In genomic region chr2:68798574-68798973, GRCh38 we compare ENCODE assay signal across 15 cellular contexts.
DNase-seq lines count a peak whose midpoint lies in the region; ATAC-seq and TF ChIP-seq lines count a peak whose summit lies in the region.
"Had no signal": no experiment of that assay in that cellular context is flagged by ENCODE, and none has a peak within 500 bp of the region (broad histone marks: within the 10 kb centered on the region; RNA-seq: fewer than 3 reads in every experiment).

No MANE protein-coding gene starts in this region.

- ATAC-seq in T-cell (replicated peaks in 1 of 4) = no peak
- ATAC-seq in stimulated activated effector memory CD8-positive, alpha-beta T cell treated with anti-CD3 and anti-CD28 coated beads, Interleukin-12 subunit alpha, Interleukin-12 subunit beta, amount 100 ng/mL, for 72 hours = no peak
- no peak for ATAC-seq in HG02852 (IDR thresholded peaks at IDR 0.05; ENCODE audit: unreplicated experiment)
- no peak for ATAC-seq in HG03135 (IDR thresholded peaks at IDR 0.05; ENCODE audit: unreplicated experiment)
- ATAC-seq: stimulated activated naive CD8-positive, alpha-beta T cell treated with anti-CD3 and anti-CD28 coated beads, Interleukin-15, Interleukin-2, amounts not matched to agents 100 U/mL and 50 U/mL, for 24 hours had no signal

- H3K27me3 Mint-ChIP-seq in activated naive CD4-positive, alpha-beta T cell treated with anti-CD3 and anti-CD28 coated beads for 36 hours (ENCODE audit: low read depth) = no peaks in the 10 kb centered on the region
- H3K27me3 Mint-ChIP-seq in T-cell = no peaks in the 10 kb centered on the region

- no peak overlapping the region for H3K4me3 Mint-ChIP-seq in activated naive CD4-positive, alpha-beta T cell treated with anti-CD3 and anti-CD28 coated beads for 36 hours
- peak overlapping the region in 2 of 3 donors; percentile 7 to 49 for H3K4me3 Mint-ChIP-seq in T-cell
- no peak overlapping the region for H3K4me3 Mint-ChIP-seq in stimulated activated effector memory CD8-positive, alpha-beta T cell treated with anti-CD3 and anti-CD28 coated beads, Interleukin-12 subunit alpha, Interleukin-12 subunit beta, amount 100 ng/mL, for 72 hours

- DNase-seq in activated naive CD4-positive, alpha-beta T cell treated with anti-CD3 and anti-CD28 coated beads for 36 hours = no peak
- no peak for DNase-seq in activated naive CD4-positive, alpha-beta T cell treated with Interleukin-2 at 50 U/mL for 16 hours
- DNase-seq in T-cell (no peak), fibroblast of villous mesenchyme (ENCODE audit: low read depth) (peak; percentile 20), NCI-H2029 (lab: John Stamatoyannopoulos, UW) (no peak)
- DNase-seq in stimulated activated effector memory CD8-positive, alpha-beta T cell treated with anti-CD3 and anti-CD28 coated beads, Interleukin-12 subunit alpha, Interleukin-12 subunit beta, amount 100 ng/mL, for 72 hours (ENCODE audit: low spot score in 2 of 2) = no peak
- DNase-seq: activated CD4-positive, CD25-positive, alpha-beta regulatory T cell treated with anti-CD3 and anti-CD28 coated beads, Interleukin-2, amount 50 U/mL, for 72 hours; GOT3; left ventricle myocardium inferior; stimulated activated naive CD8-positive, alpha-beta T cell treated with anti-CD3 and anti-CD28 coated beads, Interleukin-15, Interleukin-2, amounts not matched to agents 100 U/mL and 50 U/mL, for 24 hours; uterus had no signal

- no peak for TF ChIP-seq CTCF in fibroblast of villous mesenchyme (IDR thresholded peaks at IDR 0.05; ENCODE audit: insufficient read depth, low read depth, low read length)

- peaks cover 63% of the 10 kb centered on the region for H3K4me1 Mint-ChIP-seq in activated naive CD4-positive, alpha-beta T cell treated with anti-CD3 and anti-CD28 coated beads for 36 hours (ENCODE audit: low read depth)
- peaks cover 67 to 78% (median 74%) of the 10 kb centered on the region in 3 donors for H3K4me1 Mint-ChIP-seq in T-cell
- H3K4me1 Mint-ChIP-seq in stimulated activated effector memory CD8-positive, alpha-beta T cell treated with anti-CD3 and anti-CD28 coated beads, Interleukin-12 subunit alpha, Interleukin-12 subunit beta, amount 100 ng/mL, for 72 hours = peaks cover 62% of the 10 kb centered on the region

- intact Hi-C loops in activated naive CD4-positive, alpha-beta T cell treated with anti-CD3 and anti-CD28 coated beads for 36 hours (cut with micrococcal nuclease) = no loop called here

- peak overlapping the region; percentile 57 for H3K27ac Mint-ChIP-seq in activated naive CD4-positive, alpha-beta T cell treated with anti-CD3 and anti-CD28 coated beads for 36 hours
- peak overlapping the region; percentile 84 to 90 for H3K27ac Mint-ChIP-seq in T-cell
- peak overlapping the region; percentile 77 for H3K27ac Mint-ChIP-seq in stimulated activated effector memory CD8-positive, alpha-beta T cell treated with anti-CD3 and anti-CD28 coated beads, Interleukin-12 subunit alpha, Interleukin-12 subunit beta, amount 100 ng/mL, for 72 hours
- H3K27ac Mint-ChIP-seq: progenitor cell of endocrine pancreas had no signal

- POLR2A ChIA-PET in T-cell (lab: Charles Lee) = interaction anchor here (0.6 to 0.7 kb wide), 2 partner anchors 20 to 39 kb away, joined by 4 to 6 read pairs; no protein-coding TSS in a partner anchor

- no peak overlapping the region for H3K4me3 ChIP-seq in fibroblast of villous mesenchyme (ENCODE audit: low read depth, low read length)
- H3K4me3 ChIP-seq: ascending aorta, left ventricle myocardium inferior, uterus had no signal

- H3K36me3 Mint-ChIP-seq in activated naive CD4-positive, alpha-beta T cell treated with anti-CD3 and anti-CD28 coated beads for 36 hours (ENCODE audit: low read depth) = peaks cover 46% of the 10 kb centered on the region
- peaks cover 64% of the 10 kb centered on the region for H3K36me3 Mint-ChIP-seq in T-cell
- peaks cover 63% of the 10 kb centered on the region for H3K36me3 Mint-ChIP-seq in stimulated activated effector memory CD8-positive, alpha-beta T cell treated with anti-CD3 and anti-CD28 coated beads, Interleukin-12 subunit alpha, Interleukin-12 subunit beta, amount 100 ng/mL, for 72 hours

- no peaks in the 10 kb centered on the region for H3K9me3 Mint-ChIP-seq in activated naive CD4-positive, alpha-beta T cell treated with anti-CD3 and anti-CD28 coated beads for 36 hours
- peaks cover 0 to 5% (median 4%) of the 10 kb centered on the region in 3 donors for H3K9me3 Mint-ChIP-seq in T-cell
- no peaks in the 10 kb centered on the region for H3K9me3 Mint-ChIP-seq in stimulated activated effector memory CD8-positive, alpha-beta T cell treated with anti-CD3 and anti-CD28 coated beads, Interleukin-12 subunit alpha, Interleukin-12 subunit beta, amount 100 ng/mL, for 72 hours

- CTCF ChIA-PET in activated naive CD4-positive, alpha-beta T cell treated with anti-CD3 and anti-CD28 coated beads for 36 hours (lab: Charles Lee) = interaction anchor here (0.7 kb wide), 1 partner anchor 30 kb away, joined by 3 read pairs; no protein-coding TSS in a partner anchor
- CTCF ChIA-PET in T-cell (lab: Charles Lee) = interaction anchor here (0.5 to 1.7 kb wide), 5 partner anchors 34 to 236 kb away, joined by 3 to 6 read pairs (median 5); no protein-coding TSS in a partner anchor

Comparison
In these comparisons a context has a peak if more than half of its experiments do, and no peak if none do; other contexts are left out.
1. H3K4me3 Mint-ChIP-seq: peak in T-cell (2 of 3); none in activated naive CD4-positive, alpha-beta T cell treated with anti-CD3 and anti-CD28 coated beads for 36 hours (single experiment) and stimulated activated effector memory CD8-positive, alpha-beta T cell treated with anti-CD3 and anti-CD28 coated beads, Interleukin-12 subunit alpha, Interleukin-12 subunit beta, amount 100 ng/mL, for 72 hours (single experiment).
2. Peak in every context shown above with its lines, with median percentiles within 50 percentile points of each other: H3K27ac Mint-ChIP-seq.